In genomic region chr15:35705885-35706590, GRCh38 we compare ENCODE assay signal across 15 cellular contexts.
DNase-seq lines count a peak whose midpoint lies in the region; ATAC-seq and TF ChIP-seq lines count a peak whose summit lies in the region.
"Had no signal": no experiment of that assay in that cellular context is flagged by ENCODE, and none has a peak within 500 bp of the region (broad histone marks: within the 10 kb centered on the region; RNA-seq: fewer than 3 reads in every experiment).

No MANE protein-coding gene starts in this region.

- H4K12ac ChIP-seq in trophoblast cell (ENCODE audit: low read depth, low read length): no peak overlapping the region

- no peak overlapping the region for H3K4ac ChIP-seq in trophoblast cell (ENCODE audit: low read depth, low read length)

- H2BK12ac ChIP-seq in trophoblast cell (ENCODE audit: low read length): no peak overlapping the region

- H3K27ac ChIP-seq in heart right ventricle (peak overlapping the region; percentile 52 to 91 (median 80)), trophoblast cell (ENCODE audit: low read depth, low read length) (peak overlapping the region; percentile 80)
- H3K27ac ChIP-seq: C4-2B, foreskin keratinocyte, HL-60 had no signal

- ATAC-seq in heart right ventricle (peak; percentile 91 to 99 (median 96)), HG03457 (IDR thresholded peaks at IDR 0.05; ENCODE audit: unreplicated experiment) (no peak), HG03520 (IDR thresholded peaks at IDR 0.05; ENCODE audit: unreplicated experiment) (no peak)
- ATAC-seq: foreskin keratinocyte had no signal

- H3K79me1 ChIP-seq in trophoblast cell (ENCODE audit: low read length): peaks cover 11% of the 10 kb centered on the region

- no peak overlapping the region for H2BK5ac ChIP-seq in trophoblast cell (ENCODE audit: low read depth, low read length, poor library complexity)

- H3K9ac ChIP-seq in trophoblast cell (ENCODE audit: low read length): no peak overlapping the region

- no peak overlapping the region for H3K18ac ChIP-seq in trophoblast cell (ENCODE audit: low read length)

- intact Hi-C loops in heart right ventricle (cut with DNase I): loop anchor here in 2 of 10 donors (5.0 to 10.0 kb wide), 3 partner anchors 39 to 869 kb away; partner anchors contain the start of genes CDIN1 (in 1 of the 2) and DPH6 (in 1 of the 2)

- no peak overlapping the region for H2AFZ ChIP-seq in trophoblast cell (ENCODE audit: insufficient read depth, low read length, poor library complexity)

- no peak overlapping the region for H2AK5ac ChIP-seq in trophoblast cell (ENCODE audit: low read length)

- TF ChIP-seq CTCF in heart right ventricle (IDR thresholded peaks at IDR 0.05): no peak

- peak overlapping the region; percentile 46 for H2BK120ac ChIP-seq in trophoblast cell (ENCODE audit: insufficient read depth, low read length, poor library complexity)

- H4K8ac ChIP-seq in trophoblast cell (ENCODE audit: low read depth, low read length): no peak overlapping the region

- no peak overlapping the region for H3K4me3 ChIP-seq in heart right ventricle
- H3K4me3 ChIP-seq in trophoblast cell (ENCODE audit: low read depth, low read length): no peak overlapping the region

- H3K9me3 ChIP-seq in heart right ventricle: no peaks in the 10 kb centered on the region
- H3K9me3 ChIP-seq in trophoblast cell (ENCODE audit: insufficient read depth, low read depth, low read length): no peaks in the 10 kb centered on the region

- DNase-seq in ELF-1 (ENCODE audit: low read depth, low spot score) (peak; percentile 26), astrocyte of the hippocampus (ENCODE audit: low read depth, low spot score) (peak; percentile 18), heart right ventricle (peak in 1 of 2 donors; percentile 65), trophoblast cell (peak in 1 of 2 donors; percentile 22), NCI-H510A (lab: John Stamatoyannopoulos, UW) (no peak), T1000 (lab: John Stamatoyannopoulos, UW) (no peak)
- DNase-seq: activated CD8-positive, alpha-beta memory T cell treated with anti-CD3 and anti-CD28 coated beads for 24 hours; foreskin keratinocyte; midbrain; NCI-H1417 treated with DMSO at 0.1 percent for 48 hours; T-helper 2 cell had no signal

- H3K36me3 ChIP-seq in heart right ventricle: no peaks in the 10 kb centered on the region
- H3K36me3 ChIP-seq in trophoblast cell (ENCODE audit: control insufficient read depth in 1 of 2, insufficient read depth in 2 of 2, low read length in 2 of 2): no peaks in the 10 kb centered on the region

- 22 to 23% methylated on average over 4 of the region's 4 CpGs for WGBS in heart right ventricle, 2 donors
- WGBS in trophoblast cell (ENCODE audit: extremely low coverage, insufficient coverage, insufficient read length): no CpG with 5 or more reads among the region's 4 CpGs

- H3K4me2 ChIP-seq in trophoblast cell (ENCODE audit: low read length): no peak overlapping the region

- H3K4me1 ChIP-seq in heart right ventricle (peaks cover 0 to 40% (median 25%) of the 10 kb centered on the region in 9 donors), trophoblast cell (ENCODE audit: control insufficient read depth in 1 of 2, insufficient read depth in 2 of 2, low read length in 2 of 2) (peaks cover 5 to 11% of the 10 kb centered on the region in 2 experiments)

- H3K27me3 ChIP-seq in heart right ventricle (no peaks in the 10 kb centered on the region), trophoblast cell (ENCODE audit: insufficient read depth, low read length) (no peaks in the 10 kb centered on the region)
- H3K27me3 ChIP-seq: foreskin keratinocyte had no signal

- H3K79me2 ChIP-seq in trophoblast cell (ENCODE audit: control insufficient read depth, insufficient read depth, low read length, poor library complexity): no peaks in the 10 kb centered on the region

- no peak overlapping the region for H3K14ac ChIP-seq in trophoblast cell (ENCODE audit: low read length)

- no peak overlapping the region for H4K91ac ChIP-seq in trophoblast cell (ENCODE audit: low read depth, low read length)

- no peak overlapping the region for H3K23ac ChIP-seq in trophoblast cell (ENCODE audit: low read length)

Comparison
In these comparisons a context has a peak if more than half of its experiments do, and no peak if none do; other contexts are left out.
1. DNase-seq: peak in ELF-1 (single experiment) and astrocyte of the hippocampus (single experiment); none in NCI-H510A (single experiment) and T1000 (single experiment).
2. ATAC-seq: peak in heart right ventricle (8 of 8); none in HG03457 (single experiment) and HG03520 (single experiment).